1 cellular context compared by ENCODE assay signal in the genomic region with DNA sequence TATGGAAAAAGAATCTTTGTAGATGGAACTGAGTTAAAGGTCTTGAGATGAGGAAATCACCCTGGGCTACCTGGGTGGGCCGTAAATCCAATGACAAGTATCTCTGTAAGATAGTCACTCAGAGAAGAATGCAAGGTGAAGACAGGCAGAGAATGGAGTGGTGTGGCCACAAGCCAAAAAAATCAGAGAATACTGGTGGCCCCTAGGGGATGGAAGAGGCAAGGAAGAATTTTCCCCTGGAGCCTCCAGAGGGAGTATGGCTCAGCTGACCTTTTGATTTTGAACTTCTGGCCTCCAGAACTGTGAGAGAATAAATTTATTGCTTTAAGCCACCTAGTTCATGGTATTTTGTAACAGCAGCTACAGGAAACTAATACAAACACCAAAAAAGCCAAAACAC.
TF ChIP-seq lines count a peak whose summit lies in the region.

No MANE protein-coding gene starts in this region.

TF ChIP-seq in H1, 55 proteins besides CTCF, POLR2A, EP300 and RAD21 (continued from another document):
- TF ChIP-seq, protein P1, sequence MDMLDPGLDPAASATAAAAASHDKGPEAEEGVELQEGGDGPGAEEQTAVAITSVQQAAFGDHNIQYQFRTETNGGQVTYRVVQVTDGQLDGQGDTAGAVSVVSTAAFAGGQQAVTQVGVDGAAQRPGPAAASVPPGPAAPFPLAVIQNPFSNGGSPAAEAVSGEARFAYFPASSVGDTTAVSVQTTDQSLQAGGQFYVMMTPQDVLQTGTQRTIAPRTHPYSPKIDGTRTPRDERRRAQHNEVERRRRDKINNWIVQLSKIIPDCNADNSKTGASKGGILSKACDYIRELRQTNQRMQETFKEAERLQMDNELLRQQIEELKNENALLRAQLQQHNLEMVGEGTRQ (IDR thresholded peaks at IDR 0.05; ENCODE audit: low read length) = no peak
- TF ChIP-seq HDAC2 (IDR thresholded peaks at IDR 0.05; ENCODE audit: borderline replicate concordance in 1 of 2, low read depth in 2 of 2, low read length in 2 of 2) = no peak
- no peak for TF ChIP-seq SAP30 (IDR thresholded peaks at IDR 0.05; ENCODE audit: insufficient read depth, insufficient replicate concordance, low read length)
- TF ChIP-seq, protein P2, sequence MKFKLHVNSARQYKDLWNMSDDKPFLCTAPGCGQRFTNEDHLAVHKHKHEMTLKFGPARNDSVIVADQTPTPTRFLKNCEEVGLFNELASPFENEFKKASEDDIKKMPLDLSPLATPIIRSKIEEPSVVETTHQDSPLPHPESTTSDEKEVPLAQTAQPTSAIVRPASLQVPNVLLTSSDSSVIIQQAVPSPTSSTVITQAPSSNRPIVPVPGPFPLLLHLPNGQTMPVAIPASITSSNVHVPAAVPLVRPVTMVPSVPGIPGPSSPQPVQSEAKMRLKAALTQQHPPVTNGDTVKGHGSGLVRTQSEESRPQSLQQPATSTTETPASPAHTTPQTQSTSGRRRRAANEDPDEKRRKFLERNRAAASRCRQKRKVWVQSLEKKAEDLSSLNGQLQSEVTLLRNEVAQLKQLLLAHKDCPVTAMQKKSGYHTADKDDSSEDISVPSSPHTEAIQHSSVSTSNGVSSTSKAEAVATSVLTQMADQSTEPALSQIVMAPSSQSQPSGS (IDR thresholded peaks at IDR 0.05; ENCODE audit: low read length) = no peak
- no peak for TF ChIP-seq TBP (IDR thresholded peaks at IDR 0.05; ENCODE audit: low read depth, low read length)
- no peak for TF ChIP-seq SP4 (IDR thresholded peaks at IDR 0.05; ENCODE audit: low read length)
- TF ChIP-seq RNF2 (IDR thresholded peaks at IDR 0.05; ENCODE audit: borderline replicate concordance, low read depth, low read length, missing control alignments, poor library complexity, severe bottlenecking) = no peak
- TF ChIP-seq KDM1A (IDR thresholded peaks at IDR 0.05; ENCODE audit: borderline replicate concordance, low read length) = no peak
- no peak for TF ChIP-seq NRF1 (IDR thresholded peaks at IDR 0.05; ENCODE audit: low read depth, low read length)
- no peak for TF ChIP-seq POU5F1 (IDR thresholded peaks at IDR 0.05; ENCODE audit: low read depth, low read length)
- no peak for TF ChIP-seq SIRT6 (IDR thresholded peaks at IDR 0.05; ENCODE audit: low read length)
- no peak for TF ChIP-seq EZH2 (IDR thresholded peaks at IDR 0.05; ENCODE audit: low read depth, low read length, severe bottlenecking)
- TF ChIP-seq, protein P3, sequence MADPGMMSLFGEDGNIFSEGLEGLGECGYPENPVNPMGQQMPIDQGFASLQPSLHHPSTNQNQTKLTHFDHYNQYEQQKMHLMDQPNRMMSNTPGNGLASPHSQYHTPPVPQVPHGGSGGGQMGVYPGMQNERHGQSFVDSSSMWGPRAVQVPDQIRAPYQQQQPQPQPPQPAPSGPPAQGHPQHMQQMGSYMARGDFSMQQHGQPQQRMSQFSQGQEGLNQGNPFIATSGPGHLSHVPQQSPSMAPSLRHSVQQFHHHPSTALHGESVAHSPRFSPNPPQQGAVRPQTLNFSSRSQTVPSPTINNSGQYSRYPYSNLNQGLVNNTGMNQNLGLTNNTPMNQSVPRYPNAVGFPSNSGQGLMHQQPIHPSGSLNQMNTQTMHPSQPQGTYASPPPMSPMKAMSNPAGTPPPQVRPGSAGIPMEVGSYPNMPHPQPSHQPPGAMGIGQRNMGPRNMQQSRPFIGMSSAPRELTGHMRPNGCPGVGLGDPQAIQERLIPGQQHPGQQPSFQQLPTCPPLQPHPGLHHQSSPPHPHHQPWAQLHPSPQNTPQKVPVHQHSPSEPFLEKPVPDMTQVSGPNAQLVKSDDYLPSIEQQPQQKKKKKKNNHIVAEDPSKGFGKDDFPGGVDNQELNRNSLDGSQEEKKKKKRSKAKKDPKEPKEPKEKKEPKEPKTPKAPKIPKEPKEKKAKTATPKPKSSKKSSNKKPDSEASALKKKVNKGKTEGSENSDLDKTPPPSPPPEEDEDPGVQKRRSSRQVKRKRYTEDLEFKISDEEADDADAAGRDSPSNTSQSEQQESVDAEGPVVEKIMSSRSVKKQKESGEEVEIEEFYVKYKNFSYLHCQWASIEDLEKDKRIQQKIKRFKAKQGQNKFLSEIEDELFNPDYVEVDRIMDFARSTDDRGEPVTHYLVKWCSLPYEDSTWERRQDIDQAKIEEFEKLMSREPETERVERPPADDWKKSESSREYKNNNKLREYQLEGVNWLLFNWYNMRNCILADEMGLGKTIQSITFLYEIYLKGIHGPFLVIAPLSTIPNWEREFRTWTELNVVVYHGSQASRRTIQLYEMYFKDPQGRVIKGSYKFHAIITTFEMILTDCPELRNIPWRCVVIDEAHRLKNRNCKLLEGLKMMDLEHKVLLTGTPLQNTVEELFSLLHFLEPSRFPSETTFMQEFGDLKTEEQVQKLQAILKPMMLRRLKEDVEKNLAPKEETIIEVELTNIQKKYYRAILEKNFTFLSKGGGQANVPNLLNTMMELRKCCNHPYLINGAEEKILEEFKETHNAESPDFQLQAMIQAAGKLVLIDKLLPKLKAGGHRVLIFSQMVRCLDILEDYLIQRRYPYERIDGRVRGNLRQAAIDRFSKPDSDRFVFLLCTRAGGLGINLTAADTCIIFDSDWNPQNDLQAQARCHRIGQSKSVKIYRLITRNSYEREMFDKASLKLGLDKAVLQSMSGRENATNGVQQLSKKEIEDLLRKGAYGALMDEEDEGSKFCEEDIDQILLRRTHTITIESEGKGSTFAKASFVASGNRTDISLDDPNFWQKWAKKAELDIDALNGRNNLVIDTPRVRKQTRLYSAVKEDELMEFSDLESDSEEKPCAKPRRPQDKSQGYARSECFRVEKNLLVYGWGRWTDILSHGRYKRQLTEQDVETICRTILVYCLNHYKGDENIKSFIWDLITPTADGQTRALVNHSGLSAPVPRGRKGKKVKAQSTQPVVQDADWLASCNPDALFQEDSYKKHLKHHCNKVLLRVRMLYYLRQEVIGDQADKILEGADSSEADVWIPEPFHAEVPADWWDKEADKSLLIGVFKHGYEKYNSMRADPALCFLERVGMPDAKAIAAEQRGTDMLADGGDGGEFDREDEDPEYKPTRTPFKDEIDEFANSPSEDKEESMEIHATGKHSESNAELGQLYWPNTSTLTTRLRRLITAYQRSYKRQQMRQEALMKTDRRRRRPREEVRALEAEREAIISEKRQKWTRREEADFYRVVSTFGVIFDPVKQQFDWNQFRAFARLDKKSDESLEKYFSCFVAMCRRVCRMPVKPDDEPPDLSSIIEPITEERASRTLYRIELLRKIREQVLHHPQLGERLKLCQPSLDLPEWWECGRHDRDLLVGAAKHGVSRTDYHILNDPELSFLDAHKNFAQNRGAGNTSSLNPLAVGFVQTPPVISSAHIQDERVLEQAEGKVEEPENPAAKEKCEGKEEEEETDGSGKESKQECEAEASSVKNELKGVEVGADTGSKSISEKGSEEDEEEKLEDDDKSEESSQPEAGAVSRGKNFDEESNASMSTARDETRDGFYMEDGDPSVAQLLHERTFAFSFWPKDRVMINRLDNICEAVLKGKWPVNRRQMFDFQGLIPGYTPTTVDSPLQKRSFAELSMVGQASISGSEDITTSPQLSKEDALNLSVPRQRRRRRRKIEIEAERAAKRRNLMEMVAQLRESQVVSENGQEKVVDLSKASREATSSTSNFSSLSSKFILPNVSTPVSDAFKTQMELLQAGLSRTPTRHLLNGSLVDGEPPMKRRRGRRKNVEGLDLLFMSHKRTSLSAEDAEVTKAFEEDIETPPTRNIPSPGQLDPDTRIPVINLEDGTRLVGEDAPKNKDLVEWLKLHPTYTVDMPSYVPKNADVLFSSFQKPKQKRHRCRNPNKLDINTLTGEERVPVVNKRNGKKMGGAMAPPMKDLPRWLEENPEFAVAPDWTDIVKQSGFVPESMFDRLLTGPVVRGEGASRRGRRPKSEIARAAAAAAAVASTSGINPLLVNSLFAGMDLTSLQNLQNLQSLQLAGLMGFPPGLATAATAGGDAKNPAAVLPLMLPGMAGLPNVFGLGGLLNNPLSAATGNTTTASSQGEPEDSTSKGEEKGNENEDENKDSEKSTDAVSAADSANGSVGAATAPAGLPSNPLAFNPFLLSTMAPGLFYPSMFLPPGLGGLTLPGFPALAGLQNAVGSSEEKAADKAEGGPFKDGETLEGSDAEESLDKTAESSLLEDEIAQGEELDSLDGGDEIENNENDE (IDR thresholded peaks at IDR 0.05; ENCODE audit: insufficient replicate concordance, low read length) = no peak
- TF ChIP-seq, protein P4, sequence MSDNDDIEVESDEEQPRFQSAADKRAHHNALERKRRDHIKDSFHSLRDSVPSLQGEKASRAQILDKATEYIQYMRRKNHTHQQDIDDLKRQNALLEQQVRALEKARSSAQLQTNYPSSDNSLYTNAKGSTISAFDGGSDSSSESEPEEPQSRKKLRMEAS (IDR thresholded peaks at IDR 0.05) = no peak
- TF ChIP-seq PHF8 (conservative IDR thresholded peaks at IDR 0.05; ENCODE audit: low read depth, low read length) = no peak
